Comparison of ENCODE assay signal across 1 cellular context in the genomic region with DNA sequence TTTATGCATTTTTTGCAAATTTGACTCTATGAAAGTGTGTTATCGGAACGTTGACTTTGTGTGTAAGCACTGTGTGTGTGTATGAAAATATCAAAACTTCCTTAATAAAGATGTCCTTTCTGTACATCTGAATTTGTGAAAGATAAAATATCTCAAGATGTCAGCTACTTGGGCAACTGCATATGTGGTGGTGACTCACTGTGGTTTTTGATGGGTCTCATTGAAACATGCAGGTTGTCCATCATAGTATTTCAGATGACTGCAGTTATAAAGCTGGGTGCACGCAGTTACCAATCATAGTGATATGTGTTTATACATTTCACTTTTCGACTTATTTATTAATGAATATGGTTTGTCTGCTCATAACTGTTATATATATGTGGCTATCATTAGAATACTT.
TF ChIP-seq lines count a peak whose summit lies in the region.

No MANE protein-coding gene starts in this region.

TF ChIP-seq in GM12878, 131 proteins besides CTCF, POLR2A, EP300 and RAD21:
- TF ChIP-seq ETV6 (conservative IDR thresholded peaks at IDR 0.05 in 1 of 2, IDR thresholded peaks at IDR 0.05 in 1 of 2; ENCODE audit: borderline replicate concordance in 1 of 2, low read depth in 1 of 2) (no peak), FOXK2 (IDR thresholded peaks at IDR 0.05) (no peak), KAT2A (conservative IDR thresholded peaks at IDR 0.05; ENCODE audit: control insufficient read depth, low read depth, low read length) (no peak), PAX8 (IDR thresholded peaks at IDR 0.05) (no peak), RCOR1 (conservative IDR thresholded peaks at IDR 0.05; ENCODE audit: low read depth, low read length) (no peak)
TF ChIP-seq in GM12878: peak in this region for 0.
